In genomic region chr11:93236741-93237675, GRCh38 we compare ENCODE assay signal across 8 cellular contexts. TPM values are rescaled to one million over a fixed set of nuclear protein-coding genes. Genes with fewer than 3 reads are reported as not detected.
DNase-seq lines count a peak whose midpoint lies in the region; ATAC-seq and TF ChIP-seq lines count a peak whose summit lies in the region.

No MANE protein-coding gene starts in this region.

- H3K4me1 ChIP-seq in body of pancreas (peaks cover 14% of the 10 kb centered on the region), left lung (no peaks in the 10 kb centered on the region)

- H3K36me3 ChIP-seq in body of pancreas (replicated peaks in 1 of 2; ENCODE audit: insufficient read depth in 1 of 2, low read depth in 2 of 2), result no peaks in the 10 kb centered on the region
- H3K36me3 ChIP-seq in left lung, result no peaks in the 10 kb centered on the region

- no peak overlapping the region for H3K4me3 ChIP-seq in body of pancreas
- H3K4me3 ChIP-seq in left lung, result no peak overlapping the region

- TF ChIP-seq CTCF in body of pancreas (IDR thresholded peaks at IDR 0.05), result peak in 6 of 7 experiments; percentile 24 to 74 (median 56)
- peak; percentile 30 to 31 for TF ChIP-seq CTCF in left lung (IDR thresholded peaks at IDR 0.05)

- H3K27me3 ChIP-seq in body of pancreas, result no peaks in the 10 kb centered on the region
- H3K27me3 ChIP-seq in left lung, result no peaks in the 10 kb centered on the region

- TF ChIP-seq POLR2A in body of pancreas (IDR thresholded peaks at IDR 0.05), result no peak

- DNase-seq in A172 (ENCODE audit: low spot score) (peak; percentile 31), GM03348 (ENCODE audit: low spot score) (peak; percentile 56), NCI-H2227 treated with DMSO at 0.1 percent for 48 hours (lab: John Stamatoyannopoulos, UW) (peak; percentile 49), body of pancreas (peak; percentile 33 to 51 (median 44)), left lung (no peak), HPDE6-E6E7 (ENCODE audit: extremely low spot score) (no peak)
- DNase-seq in activated effector memory CD4-positive, alpha-beta T cell treated with anti-CD3 and anti-CD28 coated beads, Interleukin-2, amount 50 U/mL, for 16 hours, result no peak

- H3K27ac ChIP-seq in body of pancreas (no peak overlapping the region), left lung (no peak overlapping the region)

- H3K9me3 ChIP-seq in body of pancreas (no peaks in the 10 kb centered on the region), left lung (no peaks in the 10 kb centered on the region)

- intact Hi-C loops in body of pancreas (cut with DNase I), result loop anchor here (5.0 to 10.0 kb wide), 2 partner anchors 308 to 415 kb away; partner anchors contain the start of gene SMCO4
- intact Hi-C loops in left lung (cut with DNase I), result loop anchor here in 1 of 2 donors (10.0 kb wide), 1 partner anchor 308 kb away; the partner anchor contains the start of gene SMCO4

- WGBS in body of pancreas, 2 donors, result 28 to 30% methylated on average over 10 of the region's 10 CpGs

- ATAC-seq in HG02763 (IDR thresholded peaks at IDR 0.05; ENCODE audit: unreplicated experiment), result peak; percentile 48
- peak; percentile 62 for ATAC-seq in body of pancreas
- ATAC-seq in left lung, result peak; percentile 63

RNA-seq across cellular contexts. Expression of gene SLC36A4, which starts 39.2 kb away (rescaled TPM):
- total RNA-seq in A172 (2014; rRNA removed; shearing (Covaris generic)), result 11.8 TPM in 2 replicates
- 10 to 100 TPM; 10.9 to 17.8 TPM for total RNA-seq in body of pancreas
- 10 to 100 TPM; 10.3 to 29.4 TPM for total RNA-seq in left lung

Comparison
In these comparisons a context has a peak if more than half of its experiments do, and no peak if none do; other contexts are left out.
1. DNase-seq: peak in A172 (single experiment), GM03348 (single experiment), NCI-H2227 treated with DMSO at 0.1 percent for 48 hours (single experiment) and body of pancreas (4 of 4); none in left lung (0 of 2), activated effector memory CD4-positive, alpha-beta T cell treated with anti-CD3 and anti-CD28 coated beads, Interleukin-2, amount 50 U/mL, for 16 hours (single experiment) and HPDE6-E6E7 (single experiment).
2. Peak in every context shown above with its lines, with median percentiles within 50 percentile points of each other: ATAC-seq.